Comparison of ENCODE assay signal across 8 cellular contexts in genomic region chr1:48472747-48473146, GRCh38. TPM values are rescaled to one million over a fixed set of nuclear protein-coding genes. Genes with fewer than 3 reads are reported as not detected.
DNase-seq lines count a peak whose midpoint lies in the region; ATAC-seq and TF ChIP-seq lines count a peak whose summit lies in the region.

No MANE protein-coding gene starts in this region.

- no peaks in the 10 kb centered on the region for H3K27me3 ChIP-seq in CD4-positive, alpha-beta memory T cell (ENCODE audit: insufficient read depth, low read length)
- H3K27me3 ChIP-seq in neutrophil = peaks cover 22% of the 10 kb centered on the region

- ATAC-seq in HG02623 (IDR thresholded peaks at IDR 0.05; ENCODE audit: unreplicated experiment) (no peak), GM19455 (IDR thresholded peaks at IDR 0.05; ENCODE audit: unreplicated experiment) (no peak)

- intact Hi-C loops in CD4-positive, alpha-beta memory T cell (cut with micrococcal nuclease) = no loop called here

- peak overlapping the region; percentile 36 for H3K27ac ChIP-seq in CD4-positive, alpha-beta memory T cell (ENCODE audit: low read depth, low read length)
- H3K27ac ChIP-seq in neutrophil = no peak overlapping the region

- H3K27ac Mint-ChIP-seq in CD4-positive, alpha-beta memory T cell = peak overlapping the region in 6 of 7 donors; percentile 24 to 92 (median 86)
- peak overlapping the region; percentile 85 for H3K27ac Mint-ChIP-seq in endothelial cell (ENCODE audit: unreplicated experiment)

- POLR2A ChIA-PET in CD4-positive, alpha-beta memory T cell (lab: Charles Lee; ENCODE audit: partially characterized antibody) = no interaction called here

- H3K36me3 ChIP-seq in CD4-positive, alpha-beta memory T cell (ENCODE audit: insufficient read depth, low read length) = no peaks in the 10 kb centered on the region
- H3K36me3 ChIP-seq in neutrophil = no peaks in the 10 kb centered on the region

- peak overlapping the region in 1 of 2 donors; percentile 66 for H3K4me3 ChIP-seq in CD4-positive, alpha-beta memory T cell (ENCODE audit: low read length in 2 of 2)
- H3K4me3 ChIP-seq in neutrophil (ENCODE audit: low read depth in 1 of 2, low read length in 1 of 2) = peak overlapping the region; percentile 65 to 84

- peak overlapping the region; percentile 79 to 96 (median 92) for H3K4me3 Mint-ChIP-seq in CD4-positive, alpha-beta memory T cell
- peak overlapping the region; percentile 95 for H3K4me3 Mint-ChIP-seq in endothelial cell (ENCODE audit: unreplicated experiment)

- H3K4me1 Mint-ChIP-seq in CD4-positive, alpha-beta memory T cell = peaks cover 19 to 30% (median 22%) of the 10 kb centered on the region in 4 donors
- peaks cover 30% of the 10 kb centered on the region for H3K4me1 Mint-ChIP-seq in endothelial cell (ENCODE audit: unreplicated experiment)

- DNase-seq in CD4-positive, alpha-beta memory T cell = no peak
- DNase-seq in NCI-H748 (lab: John Stamatoyannopoulos, UW; ENCODE audit: unreplicated experiment) (peak; percentile 59), endothelial cell (ENCODE audit: low spot score) (no peak), NCI-H2196 treated with DMSO at 0.1 percent for 48 hours (lab: John Stamatoyannopoulos, UW; ENCODE audit: unreplicated experiment) (no peak), OCI-M2 (lab: John Stamatoyannopoulos, UW; ENCODE audit: unreplicated experiment) (no peak)

- TF ChIP-seq CTCF in endothelial cell (IDR thresholded peaks at IDR 0.05; ENCODE audit: unreplicated experiment) (no peak), neutrophil (IDR thresholded peaks at IDR 0.05) (no peak)

- H3K27me3 Mint-ChIP-seq in CD4-positive, alpha-beta memory T cell = peaks cover 9 to 13% of the 10 kb centered on the region in 2 donors
- H3K27me3 Mint-ChIP-seq in endothelial cell (ENCODE audit: unreplicated experiment) = peaks cover 9% of the 10 kb centered on the region

- no peaks in the 10 kb centered on the region for H3K9me3 ChIP-seq in CD4-positive, alpha-beta memory T cell (ENCODE audit: control insufficient read depth in 1 of 2, low read length in 2 of 2)
- no peaks in the 10 kb centered on the region for H3K9me3 ChIP-seq in neutrophil

- H3K9me3 Mint-ChIP-seq in CD4-positive, alpha-beta memory T cell = peaks cover 0 to 18% (median 5%) of the 10 kb centered on the region in 8 donors
- H3K9me3 Mint-ChIP-seq in endothelial cell (ENCODE audit: unreplicated experiment) = peaks cover 5% of the 10 kb centered on the region

- CTCF ChIA-PET in CD4-positive, alpha-beta memory T cell (lab: Charles Lee; ENCODE audit: partially characterized antibody) = interaction anchor here (1.1 to 2.4 kb wide), 3 partner anchors 18 to 30 kb away, joined by 3 to 8 read pairs (median 5); no protein-coding TSS in a partner anchor

- no peaks in the 10 kb centered on the region for H3K36me3 Mint-ChIP-seq in CD4-positive, alpha-beta memory T cell
- no peaks in the 10 kb centered on the region for H3K36me3 Mint-ChIP-seq in endothelial cell (ENCODE audit: low read depth, unreplicated experiment)

- peaks cover 22% of the 10 kb centered on the region for H3K4me1 ChIP-seq in CD4-positive, alpha-beta memory T cell (ENCODE audit: insufficient read depth, low read length)
- H3K4me1 ChIP-seq in neutrophil (ENCODE audit: control insufficient read depth in 1 of 2, insufficient read depth in 1 of 2, low read depth in 1 of 2, low read length in 1 of 2) = peaks cover 29 to 30% of the 10 kb centered on the region in 2 experiments

RNA-seq across cellular contexts. Expression of gene SPATA6, which starts 0.7 kb away (rescaled TPM):
- 1 to 10 TPM; 1.9 TPM for total RNA-seq in CD4-positive, alpha-beta memory T cell
- 1 to 10 TPM; 1.0 to 2.7 TPM for polyA plus RNA-seq in CD4-positive, alpha-beta memory T cell
- 26.0 TPM for total RNA-seq in endothelial cell (ENCODE audit: unreplicated experiment)
